ENCODE assay signal across 8 cellular contexts in genomic region chr13:23871616-23872220, GRCh38. TPM values are rescaled to one million over a fixed set of nuclear protein-coding genes. Genes with fewer than 3 reads are reported as not detected.
A peak's percentile ranks its signal among the peaks of the same experiment; 100 is the strongest.
DNase-seq lines count a peak whose midpoint lies in the region; ATAC-seq and TF ChIP-seq lines count a peak whose summit lies in the region.

No MANE protein-coding gene starts in this region.

- CTCF ChIA-PET in AG04450 (lab: Charles Lee) (interaction anchor here (1.4 kb wide), 1 partner anchor 404 kb away, joined by 8 read pairs; no protein-coding TSS in a partner anchor), RWPE1 (lab: Yijun Ruan, JAX) (no interaction called here)

- peak; percentile 64 for ATAC-seq in sciatic nerve
- ATAC-seq in GM18861 (IDR thresholded peaks at IDR 0.05; ENCODE audit: unreplicated experiment): no peak
- ATAC-seq in GM19351 (IDR thresholded peaks at IDR 0.05; ENCODE audit: unreplicated experiment): no peak
- ATAC-seq in GM21367 (IDR thresholded peaks at IDR 0.05; ENCODE audit: unreplicated experiment): no peak

- intact Hi-C loops in sciatic nerve (cut with DNase I): loop anchor here (5.0 kb wide), 1 partner anchor 404 kb away; no protein-coding TSS in a partner anchor

- TF ChIP-seq CTCF in AG04450 (IDR thresholded peaks at IDR 0.05; ENCODE audit: low read depth, low read length) (peak; percentile 46), GM12875 (IDR thresholded peaks at IDR 0.05; ENCODE audit: borderline replicate concordance, insufficient read depth, low read depth, low read length) (0 out of 2 replicates have a peak, but pooled peaks have one; percentile 18), RWPE1 (conservative IDR thresholded peaks at IDR 0.05; ENCODE audit: low read depth) (peak; percentile 64), fibroblast of the aortic adventitia (IDR thresholded peaks at IDR 0.05; ENCODE audit: insufficient read depth, low read length) (peak; percentile 42)

- no peak for DNase-seq in AG04450 (ENCODE audit: low read depth, low spot score)
- DNase-seq in RWPE1 (ENCODE audit: low spot score): peak; percentile 52
- DNase-seq in fibroblast of the aortic adventitia (ENCODE audit: low read depth): peak; percentile 66
- DNase-seq in sciatic nerve (ENCODE audit: low spot score): no peak

- no peak overlapping the region for H3K4me3 ChIP-seq in AG04450 (ENCODE audit: low read depth, low read length)
- no peak overlapping the region for H3K4me3 ChIP-seq in GM12875 (ENCODE audit: low read depth, low read length)
- H3K4me3 ChIP-seq in fibroblast of the aortic adventitia (ENCODE audit: low read depth, low read length): no peak overlapping the region

- H3K27ac ChIP-seq in AG04450 (ENCODE audit: low read depth, low read length): no peak overlapping the region
- H3K27ac ChIP-seq in RWPE1: no peak overlapping the region

- POLR2A ChIA-PET in AG04450 (lab: Yijun Ruan, JAX) (no interaction called here), RWPE1 (lab: Yijun Ruan, JAX; ENCODE audit: low non-redundant PET) (no interaction called here)

- no peaks in the 10 kb centered on the region for H3K27me3 ChIP-seq in AG04450 (ENCODE audit: control insufficient read depth, insufficient read depth, low read length)

- no peaks in the 10 kb centered on the region for H3K9me3 ChIP-seq in AG04450 (ENCODE audit: control insufficient read depth, insufficient read depth, low read length)

RNA-seq across cellular contexts. Expression of gene MIPEP, which starts 17.5 kb away (rescaled TPM):
- 37.0 and 40.8 TPM in 2 replicates for polyA plus RNA-seq in AG04450 (2011; rRNA removed)
- 27.6 and 34.9 TPM in 2 replicates for polyA minus RNA-seq in AG04450 (2011; rRNA and poly(A)+ RNA removed)
- total RNA-seq in fibroblast of the aortic adventitia (ENCODE audit: low replicate concordance): 28.1 and 59.1 TPM in 2 replicates
- 11.9 TPM for total RNA-seq in sciatic nerve

RNA-seq across cellular contexts. Expression of gene C1QTNF9B, which starts 25.6 kb away (rescaled TPM):
- 0.63 and 0.87 TPM in 2 replicates for polyA plus RNA-seq in AG04450 (2011; rRNA removed)
- 0.28 and 0.91 TPM in 2 replicates for polyA minus RNA-seq in AG04450 (2011; rRNA and poly(A)+ RNA removed)
- total RNA-seq in fibroblast of the aortic adventitia (ENCODE audit: low replicate concordance) (not detected in 2 replicates), sciatic nerve (3.0 TPM)

Comparison
In these comparisons a context has a peak if more than half of its experiments do, and no peak if none do; other contexts are left out.
1. DNase-seq: peak in RWPE1 (single experiment) and fibroblast of the aortic adventitia (single experiment); none in AG04450 (single experiment) and sciatic nerve (single experiment).
2. Peak in every context shown above with its lines, with median percentiles within 50 percentile points of each other: CTCF ChIP-seq.